In genomic region chr14:61694830-61695694, GRCh38 we compare ENCODE assay signal across 8 cellular contexts. TPM values are rescaled to one million over a fixed set of nuclear protein-coding genes. Genes with fewer than 3 reads are reported as not detected.
DNase-seq lines count a peak whose midpoint lies in the region; ATAC-seq and TF ChIP-seq lines count a peak whose summit lies in the region.

Gene HIF1A, plus strand, starts transcription at chr14:61695513. Its CDS starts 292 bp downstream, at chr14:61695805.

- peaks cover 40% of the 10 kb centered on the region for H3K4me1 Mint-ChIP-seq in activated B cell treated with CpG ODN at 0.5 μM for 24 hours

- no peaks in the 10 kb centered on the region for H3K9me3 ChIP-seq in smooth muscle cell (replicated peaks; ENCODE audit: low read depth)

- H3K27ac ChIP-seq in caudate nucleus (ENCODE audit: low read depth, low read length) (peak within 1 kb of the TSS; percentile 94), smooth muscle cell (ENCODE audit: low read depth) (peak within 1 kb of the TSS; percentile 94)

- H3K79me2 ChIP-seq in smooth muscle cell (ENCODE audit: low read depth) = peaks cover 48% of the 10 kb centered on the region

- peaks cover 27% of the 10 kb centered on the region for H3K36me3 Mint-ChIP-seq in activated B cell treated with CpG ODN at 0.5 μM for 24 hours (ENCODE audit: low read depth)

- H3K9me3 Mint-ChIP-seq in activated B cell treated with CpG ODN at 0.5 μM for 24 hours = peaks cover 6% of the 10 kb centered on the region

- H3K4me3 ChIP-seq in smooth muscle cell = peak within 1 kb of the TSS; percentile 86

- CTCF ChIA-PET in activated B cell treated with CpG ODN at 0.5 μM for 24 hours (lab: Charles Lee) = interaction anchor here (0.6 kb wide), 1 partner anchor 219 kb away, joined by 3 read pairs; no protein-coding TSS in a partner anchor

- TF ChIP-seq CTCF in activated B cell treated with CpG ODN at 0.5 μM for 24 hours (IDR thresholded peaks at IDR 0.05) = no peak
- no peak for TF ChIP-seq CTCF in smooth muscle cell (IDR thresholded peaks at IDR 0.05; ENCODE audit: borderline replicate concordance, insufficient read depth, poor library complexity, severe bottlenecking)

- no peaks in the 10 kb centered on the region for H3F3A ChIP-seq in smooth muscle cell (ENCODE audit: low read depth)

- H3K27ac Mint-ChIP-seq in activated B cell treated with CpG ODN at 0.5 μM for 24 hours = peak within 1 kb of the TSS; percentile 95

- DNase-seq in AG08395 (ENCODE audit: low spot score) = peak; percentile 98
- peak; percentile 99 for DNase-seq in NCI-H226
- DNase-seq in activated B cell treated with CpG ODN at 0.5 μM for 24 hours = peak; percentile 87
- peak; percentile 70 to 98 (median 93) for DNase-seq in caudate nucleus (lab: John Stamatoyannopoulos, UW)
- peak; percentile 99 for DNase-seq in iPS-NIHi7 (ENCODE audit: extremely low spot score)
- peak; percentile 78 for DNase-seq in smooth muscle cell (lab: John Stamatoyannopoulos, UW; ENCODE audit: unreplicated experiment)

- peaks cover 43% of the 10 kb centered on the region for H4K20me1 ChIP-seq in smooth muscle cell (ENCODE audit: low read depth)

- H3K9ac ChIP-seq in smooth muscle cell (ENCODE audit: low read depth) = peak within 1 kb of the TSS; percentile 93

- H3K27me3 ChIP-seq in smooth muscle cell (ENCODE audit: low read depth) = no peaks in the 10 kb centered on the region

- 3% methylated on average over 55 of the region's 68 CpGs for WGBS in smooth muscle cell (ENCODE audit: low lambda C conversion rate)

- intact Hi-C loops in activated B cell treated with CpG ODN at 0.5 μM for 24 hours (cut with micrococcal nuclease) = loop anchor here (1.0 to 5.0 kb wide), 13 partner anchors 16 to 387 kb away; partner anchors contain the start of gene SNAPC1

- POLR2A ChIA-PET in activated B cell treated with CpG ODN at 0.5 μM for 24 hours (lab: Charles Lee) = interaction anchor here (0.5 to 3.3 kb wide), 39 partner anchors 9 to 385 kb away, joined by 3 to 81 read pairs (median 6); partner anchors contain the start of gene SNAPC1

- peak; percentile 94 for ATAC-seq in GM18909 (IDR thresholded peaks at IDR 0.05; ENCODE audit: poor library complexity, unreplicated experiment)
- ATAC-seq in HG03175 (IDR thresholded peaks at IDR 0.05; ENCODE audit: unreplicated experiment) = peak; percentile 96
- ATAC-seq in activated B cell treated with CpG ODN at 0.5 μM for 24 hours (ENCODE audit: low read depth) = peak; percentile 95

- H3K4me1 ChIP-seq in smooth muscle cell (ENCODE audit: low read depth) = peaks cover 29% of the 10 kb centered on the region

- H3K4me2 ChIP-seq in smooth muscle cell = peak within 1 kb of the TSS; percentile 93

- no peaks in the 10 kb centered on the region for H3K36me3 ChIP-seq in smooth muscle cell (ENCODE audit: low read depth)

- no peaks in the 10 kb centered on the region for H3K27me3 Mint-ChIP-seq in activated B cell treated with CpG ODN at 0.5 μM for 24 hours

- peak within 1 kb of the TSS; percentile 27 for H2AFZ ChIP-seq in smooth muscle cell (ENCODE audit: low read depth)

- H3K4me3 Mint-ChIP-seq in activated B cell treated with CpG ODN at 0.5 μM for 24 hours = peak within 1 kb of the TSS; percentile 97

RNA-seq across cellular contexts. Expression of gene HIF1A, which starts in this region (rescaled TPM):
- total RNA-seq in activated B cell treated with CpG ODN at 0.5 μM for 24 hours = 148 and 179 TPM in 2 replicates
- 333 and 376 TPM in 2 replicates for total RNA-seq in smooth muscle cell
- polyA plus RNA-seq in smooth muscle cell = 140 and 152 TPM in 2 replicates

Comparison
In these comparisons a context has a peak if more than half of its experiments do, and no peak if none do; other contexts are left out.
1. Peak in every context shown above with its lines: DNase-seq, ATAC-seq, H3K4me3 ChIP-seq and H3K27ac ChIP-seq.